15 cellular contexts compared by ENCODE assay signal in the genomic region with DNA sequence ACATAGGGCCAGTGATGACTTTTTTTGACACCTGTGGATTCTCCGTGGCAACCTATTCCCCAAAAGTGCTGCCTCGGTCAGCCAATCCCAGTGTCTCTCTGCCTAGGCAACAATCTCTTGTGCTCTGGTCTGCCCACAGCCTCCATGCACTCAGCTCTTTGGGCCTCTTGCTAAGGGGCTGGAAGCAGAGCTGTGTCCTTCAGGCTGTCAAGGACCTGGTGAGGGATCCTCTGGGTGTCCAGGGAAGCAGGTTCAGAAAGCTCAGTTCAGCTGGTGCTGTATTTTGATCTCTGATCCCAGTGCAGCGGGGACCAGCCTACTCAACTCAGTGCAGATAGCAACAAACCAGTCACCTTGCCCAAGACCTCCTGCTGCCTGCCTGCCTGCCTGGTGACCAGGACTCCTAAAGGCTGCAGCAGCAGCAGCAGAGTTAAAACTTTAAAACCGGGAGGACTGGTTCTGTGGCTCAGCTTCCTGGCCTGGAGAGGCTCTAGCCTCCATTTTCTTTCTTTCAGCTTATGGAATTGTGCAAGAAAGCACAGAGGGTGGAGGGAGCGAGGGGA. TPM values are rescaled to one million over a fixed set of nuclear protein-coding genes. Genes with fewer than 3 reads are reported as not detected.
A peak's percentile ranks its signal among the peaks of the same experiment; 100 is the strongest.
DNase-seq lines count a peak whose midpoint lies in the region; ATAC-seq, FAIRE-seq and TF ChIP-seq lines count a peak whose summit lies in the region.
"Had no signal": no experiment of that assay in that cellular context is flagged by ENCODE, and none has a peak within 500 bp of the region (broad histone marks: within the 10 kb centered on the region; RNA-seq: fewer than 3 reads in every experiment).

No MANE protein-coding gene starts in this region.

- WGBS in right cardiac atrium: 71% methylated on average over 5 of the region's 5 CpGs
- WGBS in mammary epithelial cell (ENCODE audit: low coverage, missing lambda C conversion rate): 65% methylated on average over 4 of the region's 5 CpGs
- 63 to 66% methylated on average over 5 of the region's 5 CpGs for WGBS in lung, 2 donors

- intact Hi-C loops in Right ventricle myocardium inferior (cut with DNase I) (no loop called here), right cardiac atrium (cut with DNase I) (no loop called here), mammary epithelial cell (cut with micrococcal nuclease) (no loop called here)

- dilution Hi-C loops in mammary epithelial cell (cut with HindIII; ENCODE audit: low sequenced_read_pairs): loop anchor here (5.0 kb wide), 1 partner anchor 82 kb away; no protein-coding TSS in a partner anchor

- H3K9me3 ChIP-seq in right cardiac atrium (ENCODE audit: control insufficient read depth, low read length): no peaks in the 10 kb centered on the region
- H3K9me3 ChIP-seq in mammary epithelial cell (replicated peaks; ENCODE audit: insufficient read depth, low read length): no peaks in the 10 kb centered on the region
- peaks cover 0 to 2% of the 10 kb centered on the region in 2 donors for H3K9me3 ChIP-seq in lung (ENCODE audit: control insufficient read depth in 2 of 2, insufficient read depth in 1 of 2, low read length in 1 of 2)

- FAIRE-seq in GM12892 (lab: Jason Lieb, UNC): no peak

- DNase-seq in Right ventricle myocardium inferior (ENCODE audit: missing footprints) (peak; percentile 16), right cardiac atrium (no peak), mammary epithelial cell (peak; percentile 59), lung (ENCODE audit: low spot score) (peak; percentile 41), GM12892 (ENCODE audit: insufficient read length) (no peak)
- no peak for DNase-seq in activated CD8-positive, alpha-beta memory T cell treated with anti-CD3 and anti-CD28 coated beads for 24 hours
- DNase-seq: activated CD4-positive, alpha-beta T cell treated with anti-CD3 and anti-CD28 coated beads for 4 hours; NCI-H2171 treated with DMSO at 0.1 percent for 48 hours; SW 1271 had no signal

- in situ Hi-C loops in mammary epithelial cell (cut with MboI; ENCODE audit: low sequenced_read_pairs in 2 of 2): no loop called here

- peaks cover 2% of the 10 kb centered on the region for H3K4me1 ChIP-seq in right cardiac atrium (ENCODE audit: control insufficient read depth, insufficient read depth, low read length)
- peaks cover 85% of the 10 kb centered on the region for H3K4me1 ChIP-seq in mammary epithelial cell (ENCODE audit: insufficient read depth, low read length)
- peaks cover 0 to 4% of the 10 kb centered on the region in 2 donors for H3K4me1 ChIP-seq in lung (ENCODE audit: control insufficient read depth in 2 of 2, insufficient read depth in 2 of 2, low read length in 2 of 2)

- peak overlapping the region; percentile 8 for H3K4me2 ChIP-seq in mammary epithelial cell (ENCODE audit: insufficient read depth, low read depth, low read length)

- H3K27ac ChIP-seq in right cardiac atrium (ENCODE audit: low read length) (no peak overlapping the region), mammary epithelial cell (ENCODE audit: insufficient read depth, low read depth, low read length) (no peak overlapping the region), lung (ENCODE audit: low read depth in 1 of 2, low read length in 1 of 2) (peak overlapping the region in 1 of 2 donors; percentile 66)

- ATAC-seq in Right ventricle myocardium inferior: no peak
- no peak for ATAC-seq in right cardiac atrium
- peak; percentile 38 for ATAC-seq in lung (ENCODE audit: insufficient read depth, low FRiP score)
- ATAC-seq in GM19467 (IDR thresholded peaks at IDR 0.05; ENCODE audit: unreplicated experiment): no peak
- no peak for ATAC-seq in GM19463 (IDR thresholded peaks at IDR 0.05; ENCODE audit: unreplicated experiment)

- no peak for TF ChIP-seq POLR2A in GM12892 (IDR thresholded peaks at IDR 0.05; ENCODE audit: low read depth, low read length)

- CTCF ChIA-PET in mammary epithelial cell (lab: Charles Lee; ENCODE audit: low non-redundant PET): interaction anchor here (0.6 kb wide), 1 partner anchor 28 kb away, joined by 5 read pairs; no protein-coding TSS in a partner anchor

- H3K79me2 ChIP-seq in mammary epithelial cell (ENCODE audit: insufficient read depth, low read length): peaks cover 67% of the 10 kb centered on the region

- no peaks in the 10 kb centered on the region for H4K20me1 ChIP-seq in mammary epithelial cell (ENCODE audit: insufficient read depth, low read length)

- H3K9ac ChIP-seq in mammary epithelial cell (ENCODE audit: insufficient read depth, low read length): no peak overlapping the region

- H3K4me3 ChIP-seq in right cardiac atrium (ENCODE audit: low read length): no peak overlapping the region
- H3K4me3 ChIP-seq in mammary epithelial cell (replicated peaks in 1 of 3; ENCODE audit: insufficient read depth in 1 of 3, low read depth in 2 of 3, low read length in 3 of 3): no peak overlapping the region
- H3K4me3 ChIP-seq in lung: no peak overlapping the region

- no peaks in the 10 kb centered on the region for H3K36me3 ChIP-seq in mammary epithelial cell (ENCODE audit: insufficient read depth, low read length)
- no peaks in the 10 kb centered on the region for H3K36me3 ChIP-seq in lung (ENCODE audit: control insufficient read depth in 2 of 2, insufficient read depth in 2 of 2, low read length in 2 of 2)

- no TSS peak for BruUV-seq in mammary epithelial cell (replicated peaks; lab: Mats Ljungman, UMichigan)

- no peaks in the 10 kb centered on the region for H3K27me3 ChIP-seq in right cardiac atrium (ENCODE audit: control insufficient read depth, insufficient read depth)
- no peaks in the 10 kb centered on the region for H3K27me3 ChIP-seq in mammary epithelial cell (ENCODE audit: insufficient read depth, low read length)
- H3K27me3 ChIP-seq in lung (ENCODE audit: control insufficient read depth, insufficient read depth): no peaks in the 10 kb centered on the region

- H2AFZ ChIP-seq in mammary epithelial cell (ENCODE audit: low read depth, low read length): no peak overlapping the region

- TF ChIP-seq CTCF in mammary epithelial cell (conservative IDR thresholded peaks at IDR 0.05 in 1 of 2, IDR thresholded peaks at IDR 0.05 in 1 of 2; ENCODE audit: extremely low read depth in 1 of 2, insufficient read depth in 1 of 2, low read depth in 1 of 2, low read length in 2 of 2) (no peak), lung (IDR thresholded peaks at IDR 0.05; ENCODE audit: control extremely low read depth, extremely low read depth) (no peak)

RNA-seq across cellular contexts. Expression of gene PAK6, which starts 6.2 kb away (rescaled TPM):
- total RNA-seq in Right ventricle myocardium inferior: 10.1 TPM
- 10 to 100 TPM in 3 of 4 donors, 1 to 10 TPM in 1; 9.2 to 22.6 (median 16.8) TPM for total RNA-seq in right cardiac atrium
- polyA plus RNA-seq in right cardiac atrium: 13.0 TPM
- 10 to 100 TPM; 13.7 to 33.8 TPM for total RNA-seq in mammary epithelial cell
- 24.6 TPM for polyA plus RNA-seq in mammary epithelial cell
- polyA minus RNA-seq in mammary epithelial cell: 11.1 TPM
- total RNA-seq in lung: 10 to 100 TPM in 1 of 2 donors, 1 to 10 TPM in 1; 8.4 to 10.4 TPM
- polyA plus RNA-seq in lung: 1 to 10 TPM; 5.8 to 6.1 TPM
- 1.4 TPM for polyA plus RNA-seq in GM12892 (2012; ENCODE audit: missing spikeins)
- total RNA-seq: lung microvascular endothelial cell, osteocyte had no signal

RNA-seq across cellular contexts. Expression of gene ANKRD63, which starts 37.8 kb away (rescaled TPM):
- total RNA-seq in Right ventricle myocardium inferior: 0.92 TPM
- total RNA-seq in right cardiac atrium: 1 to 10 TPM in 3 of 4 donors, under 1 TPM in 1; 0.42 to 5.0 (median 4.4) TPM
- 0.68 TPM for polyA plus RNA-seq in right cardiac atrium
- not detected for total RNA-seq in mammary epithelial cell
- not detected for polyA plus RNA-seq in mammary epithelial cell
- not detected for polyA minus RNA-seq in mammary epithelial cell
- not detected for total RNA-seq in lung
- not detected for polyA plus RNA-seq in lung
- not detected for polyA plus RNA-seq in GM12892 (2012; ENCODE audit: missing spikeins)
- total RNA-seq: activated T-helper 1 cell treated with anti-CD3 and anti-CD28 coated beads, Interleukin-12 subunit alpha, Interleukin-12 subunit beta, Interleukin-2, Interleukin-4 antibody, amounts not matched to agents 30 ng/mL and 10 ng/mL and 1 ng/mL, durations not matched to agents 14 hours and 24 hours and 36 hours; lung microvascular endothelial cell; urinary bladder had no signal
- polyA plus RNA-seq: urinary bladder had no signal

Comparison
In these comparisons a context has a peak if more than half of its experiments do, and no peak if none do; other contexts are left out.
1. DNase-seq: peak in Right ventricle myocardium inferior (single experiment), mammary epithelial cell (single experiment) and lung (single experiment); none in right cardiac atrium (0 of 3), activated CD8-positive, alpha-beta memory T cell treated with anti-CD3 and anti-CD28 coated beads for 24 hours (single experiment) and GM12892 (single experiment).